1 cellular context compared by ENCODE assay signal in the genomic region with DNA sequence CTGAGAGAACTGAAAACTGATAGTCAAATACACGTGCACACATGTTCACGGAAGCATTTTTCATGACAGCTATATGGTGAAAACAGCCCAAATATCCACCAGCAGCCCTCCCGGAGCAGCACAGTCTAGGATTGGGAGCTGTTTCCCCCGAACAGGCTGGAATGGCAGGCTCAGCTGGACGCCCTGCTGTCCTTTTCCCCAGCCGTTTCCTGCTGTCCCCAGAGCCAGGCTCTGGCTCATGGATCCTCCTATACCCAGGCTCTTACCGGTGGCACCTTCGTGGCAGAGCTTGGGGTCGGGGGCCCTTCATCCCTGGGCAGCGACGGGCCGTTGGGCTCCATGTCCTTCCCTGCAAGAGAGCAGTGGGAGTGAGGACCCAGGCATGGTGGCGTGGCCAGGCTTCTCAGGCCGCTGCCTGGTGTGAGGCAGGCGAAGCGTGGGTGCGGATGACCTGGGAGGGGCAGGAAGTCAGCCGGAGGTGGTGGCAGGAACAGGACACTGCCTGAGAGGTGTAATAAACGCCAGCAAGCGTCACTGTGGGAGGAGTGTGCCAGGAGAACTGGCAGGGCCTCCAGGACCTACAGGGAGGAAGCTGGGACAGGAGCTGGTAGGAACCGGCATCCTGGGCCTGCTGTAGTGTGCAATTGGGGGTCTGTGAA.
TF ChIP-seq lines count a peak whose summit lies in the region.

No MANE protein-coding gene starts in this region.

TF ChIP-seq in endothelial cell of umbilical vein, 7 proteins besides CTCF, POLR2A, EP300 and RAD21:
- TF ChIP-seq GATA2 (IDR thresholded peaks at IDR 0.05; ENCODE audit: insufficient read depth, insufficient read length, low read depth, low read length) (no peak), FOS (IDR thresholded peaks at IDR 0.05; ENCODE audit: borderline replicate concordance, insufficient read depth, low read length) (no peak), JUN (IDR thresholded peaks at IDR 0.05; ENCODE audit: borderline replicate concordance, insufficient read depth, insufficient read length, low read depth) (no peak), MYC (IDR thresholded peaks at IDR 0.05; ENCODE audit: low read depth, low read length) (no peak), POLR2AphosphoS5 (IDR thresholded peaks at IDR 0.05; ENCODE audit: insufficient read depth, low read depth, low read length) (no peak), EZH2 (IDR thresholded peaks at IDR 0.05; ENCODE audit: borderline replicate concordance, low read depth, low read length, severe bottlenecking) (no peak)
- TF ChIP-seq, protein P1, sequence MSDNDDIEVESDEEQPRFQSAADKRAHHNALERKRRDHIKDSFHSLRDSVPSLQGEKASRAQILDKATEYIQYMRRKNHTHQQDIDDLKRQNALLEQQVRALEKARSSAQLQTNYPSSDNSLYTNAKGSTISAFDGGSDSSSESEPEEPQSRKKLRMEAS (IDR thresholded peaks at IDR 0.05; ENCODE audit: insufficient read depth, insufficient read length), result no peak
TF ChIP-seq in endothelial cell of umbilical vein: peak in this region for 0.
